8 cellular contexts compared by ENCODE assay signal in genomic region chr10:103911021-103911459, GRCh38. TPM values are rescaled to one million over a fixed set of nuclear protein-coding genes. Genes with fewer than 3 reads are reported as not detected.
DNase-seq lines count a peak whose midpoint lies in the region; ATAC-seq and TF ChIP-seq lines count a peak whose summit lies in the region.

No MANE protein-coding gene starts in this region.

- H3K4me3 ChIP-seq in Peyer's patch (no peak overlapping the region), spleen (peak overlapping the region in 1 of 8 donors; percentile 38), right atrium auricular region (no peak overlapping the region)

- H3K4me3 Mint-ChIP-seq in activated naive CD8-positive, alpha-beta T cell treated with anti-CD3 and anti-CD28 coated beads for 36 hours, result peak overlapping the region; percentile 68

- no peaks in the 10 kb centered on the region for H3K27me3 ChIP-seq in Peyer's patch
- H3K27me3 ChIP-seq in spleen (replicated peaks in 1 of 7), result no peaks in the 10 kb centered on the region
- no peaks in the 10 kb centered on the region for H3K27me3 ChIP-seq in right atrium auricular region

- H3K9me3 ChIP-seq in Peyer's patch (no peaks in the 10 kb centered on the region), spleen (peaks cover 0 to 13% (median 10%) of the 10 kb centered on the region in 8 donors), right atrium auricular region (no peaks in the 10 kb centered on the region)

- peak overlapping the region; percentile 91 for H3K27ac Mint-ChIP-seq in activated naive CD8-positive, alpha-beta T cell treated with anti-CD3 and anti-CD28 coated beads for 36 hours

- H3K4me1 Mint-ChIP-seq in activated naive CD8-positive, alpha-beta T cell treated with anti-CD3 and anti-CD28 coated beads for 36 hours, result peaks cover 69% of the 10 kb centered on the region

- peak; percentile 22 for TF ChIP-seq POLR2A in GM18505 (IDR thresholded peaks at IDR 0.05; ENCODE audit: borderline replicate concordance, extremely low read depth, insufficient read depth, insufficient read length)
- no peak for TF ChIP-seq POLR2A in Peyer's patch (IDR thresholded peaks at IDR 0.05)
- TF ChIP-seq POLR2A in spleen (IDR thresholded peaks at IDR 0.05), result no peak

- WGBS in spleen, 5 donors, result 16 to 48% (median 29%) methylated on average over 3 of the region's 3 CpGs

- peak overlapping the region; percentile 60 to 72 (median 64) for H3K27ac ChIP-seq in Peyer's patch
- peak overlapping the region; percentile 70 to 91 (median 86) for H3K27ac ChIP-seq in spleen
- no peak overlapping the region for H3K27ac ChIP-seq in right atrium auricular region

- H3K4me1 ChIP-seq in Peyer's patch (peaks cover 5 to 25% (median 10%) of the 10 kb centered on the region in 4 donors), spleen (peaks cover 37 to 95% (median 69%) of the 10 kb centered on the region in 6 donors), right atrium auricular region (peaks cover 0 to 24% of the 10 kb centered on the region in 2 donors)

- peaks cover 41% of the 10 kb centered on the region for H3K36me3 Mint-ChIP-seq in activated naive CD8-positive, alpha-beta T cell treated with anti-CD3 and anti-CD28 coated beads for 36 hours

- peak in 1 of 3 donors; percentile 31 for DNase-seq in Peyer's patch
- DNase-seq in activated naive CD8-positive, alpha-beta T cell treated with anti-CD3 and anti-CD28 coated beads for 36 hours, result peak; percentile 29
- peak; percentile 81 for DNase-seq in spleen
- no peak for DNase-seq in NCI-H82 (lab: John Stamatoyannopoulos, UW)
- DNase-seq in NCI-H2171 (lab: John Stamatoyannopoulos, UW), result no peak
- no peak for DNase-seq in right atrium auricular region (ENCODE audit: low spot score)

- H3K9me3 Mint-ChIP-seq in activated naive CD8-positive, alpha-beta T cell treated with anti-CD3 and anti-CD28 coated beads for 36 hours, result peaks cover 11% of the 10 kb centered on the region

- H3K27me3 Mint-ChIP-seq in activated naive CD8-positive, alpha-beta T cell treated with anti-CD3 and anti-CD28 coated beads for 36 hours, result no peaks in the 10 kb centered on the region

- H3K36me3 ChIP-seq in Peyer's patch, result no peaks in the 10 kb centered on the region
- H3K36me3 ChIP-seq in spleen, result peaks cover 0 to 10% (median 0%) of the 10 kb centered on the region in 6 donors
- no peaks in the 10 kb centered on the region for H3K36me3 ChIP-seq in right atrium auricular region

- ATAC-seq in GM18505 (IDR thresholded peaks at IDR 0.05; ENCODE audit: unreplicated experiment) (no peak), GM21528 (IDR thresholded peaks at IDR 0.05; ENCODE audit: low FRiP score, unreplicated experiment) (no peak)

- intact Hi-C loops in spleen (cut with DNase I; ENCODE audit: low total_unique reads), result loop anchor here (10.0 kb wide), 2 partner anchors 64 to 214 kb away; partner anchors contain the start of gene SFR1

- TF ChIP-seq CTCF in Peyer's patch (IDR thresholded peaks at IDR 0.05) (no peak), spleen (IDR thresholded peaks at IDR 0.05 in 8 of 11, conservative IDR thresholded peaks at IDR 0.05 in 3 of 11) (no peak), right atrium auricular region (IDR thresholded peaks at IDR 0.05) (no peak)

RNA-seq across cellular contexts. Expression of gene STN1, which starts 6.9 kb away (rescaled TPM):
- 10 to 100 TPM in 3 of 4 donors, 1 to 10 TPM in 1; 9.5 to 37.1 (median 18.5) TPM for total RNA-seq in Peyer's patch
- 10 to 100 TPM; 25.4 to 25.5 TPM for total RNA-seq in activated naive CD8-positive, alpha-beta T cell treated with anti-CD3 and anti-CD28 coated beads for 36 hours
- total RNA-seq in spleen, result 10 to 100 TPM; 18.6 to 27.7 (median 24.1) TPM
- 10 to 100 TPM; 14.2 to 18.1 (median 15.1) TPM for polyA plus RNA-seq in spleen
- total RNA-seq in right atrium auricular region, result 10 to 100 TPM; 26.8 to 35.3 TPM

RNA-seq across cellular contexts. Expression of gene SH3PXD2A, which starts 55.7 kb away (rescaled TPM):
- 10 to 100 TPM; 12.1 to 68.5 (median 21.7) TPM for total RNA-seq in Peyer's patch
- 10 to 100 TPM; 10.2 to 10.9 TPM for total RNA-seq in activated naive CD8-positive, alpha-beta T cell treated with anti-CD3 and anti-CD28 coated beads for 36 hours
- total RNA-seq in spleen, result 10 to 100 TPM; 27.9 to 50.0 (median 38.8) TPM
- polyA plus RNA-seq in spleen, result 1 to 10 TPM; 2.6 to 8.1 (median 4.4) TPM
- total RNA-seq in right atrium auricular region, result 10 to 100 TPM; 14.6 to 18.2 TPM

RNA-seq across cellular contexts. Expression of gene SLK, which starts 55.9 kb away (rescaled TPM):
- 10 to 100 TPM; 38.5 to 55.4 (median 52.6) TPM for total RNA-seq in Peyer's patch
- total RNA-seq in activated naive CD8-positive, alpha-beta T cell treated with anti-CD3 and anti-CD28 coated beads for 36 hours, result 10 to 100 TPM; 20.4 to 22.6 TPM
- total RNA-seq in spleen, result 10 to 100 TPM; 28.9 to 47.4 (median 39.0) TPM
- 1 to 10 TPM; 5.6 to 9.1 (median 5.8) TPM for polyA plus RNA-seq in spleen
- 10 to 100 TPM; 42.4 to 57.3 TPM for total RNA-seq in right atrium auricular region

Comparison
In these comparisons a context has a peak if more than half of its experiments do, and no peak if none do; other contexts are left out.
1. DNase-seq: peak in activated naive CD8-positive, alpha-beta T cell treated with anti-CD3 and anti-CD28 coated beads for 36 hours (single experiment) and spleen (single experiment); none in NCI-H82 (single experiment), NCI-H2171 (single experiment) and right atrium auricular region (single experiment).
2. H3K27ac ChIP-seq: peak in Peyer's patch (4 of 4) and spleen (8 of 8); none in right atrium auricular region (0 of 2).